Comparison of ENCODE assay signal across 19 cellular contexts in genomic region chr13:30479154-30479553, GRCh38. TPM values are rescaled to one million over a fixed set of nuclear protein-coding genes. Genes with fewer than 3 reads are reported as not detected.
DNase-seq lines count a peak whose midpoint lies in the region; ATAC-seq and TF ChIP-seq lines count a peak whose summit lies in the region.
"Had no signal": no experiment of that assay in that cellular context is flagged by ENCODE, and none has a peak within 500 bp of the region (broad histone marks: within the 10 kb centered on the region; RNA-seq: fewer than 3 reads in every experiment).

No MANE protein-coding gene starts in this region.

- TF ChIP-seq POLR2A in upper lobe of left lung (IDR thresholded peaks at IDR 0.05) = no peak
- no peak for TF ChIP-seq POLR2A in testis (IDR thresholded peaks at IDR 0.05)

- TF ChIP-seq CTCF in mucosa of descending colon (IDR thresholded peaks at IDR 0.05) (no peak), upper lobe of left lung (IDR thresholded peaks at IDR 0.05) (no peak), testis (IDR thresholded peaks at IDR 0.05) (no peak), foreskin fibroblast (IDR thresholded peaks at IDR 0.05; ENCODE audit: low read depth, low read length) (no peak)

- H3K27me3 ChIP-seq in upper lobe of left lung (no peaks in the 10 kb centered on the region), testis (no peaks in the 10 kb centered on the region)
- H3K27me3 ChIP-seq: SJCRH30 had no signal

- no peak overlapping the region for H3K27ac ChIP-seq in upper lobe of left lung
- H3K27ac ChIP-seq in testis = no peak overlapping the region
- H3K27ac ChIP-seq: SJCRH30 had no signal

- no peaks in the 10 kb centered on the region for H3K36me3 ChIP-seq in mucosa of descending colon (ENCODE audit: low read depth)
- no peaks in the 10 kb centered on the region for H3K36me3 ChIP-seq in upper lobe of left lung
- H3K36me3 ChIP-seq in testis (ENCODE audit: low read depth, missing control alignments) = no peaks in the 10 kb centered on the region
- H3K36me3 ChIP-seq: SJCRH30 had no signal

- H3K9me3 ChIP-seq in mucosa of descending colon (no peaks in the 10 kb centered on the region), upper lobe of left lung (no peaks in the 10 kb centered on the region), testis (no peaks in the 10 kb centered on the region)
- H3K9me3 ChIP-seq: SJCRH30 had no signal

- H3K4me3 ChIP-seq in mucosa of descending colon (no peak overlapping the region), upper lobe of left lung (no peak overlapping the region), testis (no peak overlapping the region), foreskin fibroblast (ENCODE audit: low read depth in 1 of 2, low read length in 2 of 2) (no peak overlapping the region)
- H3K4me3 ChIP-seq: SJCRH30 had no signal

- TF ChIP-seq EP300 in upper lobe of left lung (IDR thresholded peaks at IDR 0.05) = no peak

- in situ Hi-C loops in G401 (cut with HindIII; ENCODE audit: low sequenced_read_pairs) = no loop called here

- H3K4me1 ChIP-seq in mucosa of descending colon (ENCODE audit: low read depth) (no peaks in the 10 kb centered on the region), upper lobe of left lung (no peaks in the 10 kb centered on the region), testis (peaks cover 5% of the 10 kb centered on the region)

- ATAC-seq in left colon = peak; percentile 70
- peak; percentile 44 for ATAC-seq in mucosa of descending colon
- ATAC-seq in upper lobe of left lung (ENCODE audit: low FRiP score in 2 of 2) = no peak

- WGBS in upper lobe of left lung, 2 donors = 63 to 68% methylated on average over 3 of the region's 3 CpGs
- 74 to 79% methylated on average over 3 of the region's 3 CpGs for WGBS in testis, 2 donors

- intact Hi-C loops in left colon (cut with DNase I, micrococcal nuclease) (no loop called here), mucosa of descending colon (cut with DNase I, micrococcal nuclease) (loop anchor here in 1 of 2 donors (10.0 kb wide), 1 partner anchor 326 kb away; no protein-coding TSS in a partner anchor), testis (cut with DNase I; ENCODE audit: low total_unique reads) (no loop called here)

- DNase-seq in NCI-H526 (lab: John Stamatoyannopoulos, UW) = peak; percentile 81 to 86
- DNase-seq in left colon = no peak
- no peak for DNase-seq in mucosa of descending colon
- no peak for DNase-seq in upper lobe of left lung
- DNase-seq in testis = no peak
- no peak for DNase-seq in G401 (ENCODE audit: low spot score)
- DNase-seq in foreskin fibroblast = no peak
- DNase-seq: CD4-positive, CD25-positive, alpha-beta regulatory T cell; DMS79; H9; Karpas-422; MV-4-11; NCI-H1105 treated with DMSO at 0.1 percent for 48 hours; NCI-H2029 treated with DMSO at 0.1 percent for 48 hours; NCI-H226; NCI-H510A treated with DMSO at 0.1 percent for 48 hours; SJCRH30 had no signal

RNA-seq across cellular contexts. Expression of gene HMGB1, which starts 13.4 kb away (rescaled TPM):
- total RNA-seq in left colon (100 to 1,000 TPM; 209 to 212 TPM), mucosa of descending colon (100 to 1,000 TPM; 178 to 303 (median 259) TPM), upper lobe of left lung (100 to 1,000 TPM; 124 to 300 (median 195) TPM), testis (100 to 1,000 TPM; 285 to 298 TPM)
- 256 TPM for polyA plus RNA-seq in testis (ENCODE audit: insufficient read depth, low read depth, low replicate concordance)
- total RNA-seq in G401 (2014; rRNA removed; shearing (Covaris generic)) = 652 and 894 TPM in 2 replicates

RNA-seq across cellular contexts. Expression of gene UBE2L5, which starts 56.9 kb away (rescaled TPM):
- total RNA-seq in left colon (not detected), mucosa of descending colon (not detected), upper lobe of left lung (not detected), testis (10 to 100 TPM; 33.4 to 36.4 TPM)
- 108 TPM for polyA plus RNA-seq in testis (ENCODE audit: insufficient read depth, low read depth, low replicate concordance)
- not detected in 2 replicates for total RNA-seq in G401 (2014; rRNA removed; shearing (Covaris generic))
- total RNA-seq: CD4-positive, CD25-positive, alpha-beta regulatory T cell; M059J; SJCRH30 had no signal
- polyA plus RNA-seq: BJ; CD4-positive, CD25-positive, alpha-beta regulatory T cell had no signal

Comparison
In these comparisons a context has a peak if more than half of its experiments do, and no peak if none do; other contexts are left out.
1. DNase-seq: peak in NCI-H526 (2 of 2); none in left colon (0 of 2), mucosa of descending colon (0 of 3), upper lobe of left lung (0 of 2), testis (single experiment), G401 (single experiment) and foreskin fibroblast (0 of 2).
2. ATAC-seq: peak in left colon (single experiment) and mucosa of descending colon (single experiment); none in upper lobe of left lung (0 of 2).
3. RNA of gene UBE2L5, which starts 56.9 kb away (total RNA-seq): 33.4 to 36.4 TPM in testis; not detected in left colon, not detected in mucosa of descending colon, not detected in upper lobe of left lung and not detected in G401; every median in the first group is over 10 times any median in the second.